13 cellular contexts compared by ENCODE assay signal in the genomic region with DNA sequence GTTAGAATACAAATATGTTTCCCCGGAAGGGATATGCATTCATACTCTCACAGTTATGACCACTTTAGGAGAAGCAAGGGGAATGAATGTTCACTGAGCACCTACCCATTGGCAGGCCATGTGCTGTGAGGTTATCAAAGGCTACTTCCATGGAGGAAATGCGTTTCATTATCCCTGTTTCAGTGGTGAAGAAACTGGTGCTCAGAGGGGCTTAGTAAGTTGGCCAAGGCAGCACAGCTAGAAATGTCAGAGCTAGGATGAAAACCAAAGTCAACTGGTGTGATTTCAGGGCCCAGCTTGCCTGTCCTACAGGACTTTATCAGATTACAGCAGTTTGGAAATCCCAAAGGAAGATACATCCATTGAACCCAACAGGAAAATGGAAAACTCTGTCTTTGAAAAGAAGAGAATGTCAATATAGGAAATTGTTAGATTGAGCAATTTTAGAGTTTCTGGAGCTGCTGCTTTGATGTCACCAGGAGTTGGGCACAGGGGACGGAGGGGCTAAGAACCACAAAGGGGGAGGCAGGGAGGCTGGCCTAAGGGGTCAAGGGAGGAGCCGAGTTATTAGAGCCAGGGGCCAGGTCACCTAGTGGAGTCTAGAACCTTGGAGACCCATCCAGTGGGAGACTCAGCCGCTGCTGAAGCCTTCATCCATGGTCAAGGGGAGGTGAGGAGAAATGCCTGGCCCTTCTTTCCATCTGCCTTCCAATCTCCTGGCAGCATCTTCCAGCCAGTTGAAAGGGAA.
DNase-seq lines count a peak whose midpoint lies in the region; ATAC-seq and TF ChIP-seq lines count a peak whose summit lies in the region.
"Had no signal": no experiment of that assay in that cellular context is flagged by ENCODE, and none has a peak within 500 bp of the region (broad histone marks: within the 10 kb centered on the region; RNA-seq: fewer than 3 reads in every experiment).

No MANE protein-coding gene starts in this region.

- H3K27ac Mint-ChIP-seq in chondrocyte (ENCODE audit: unreplicated experiment), result peak overlapping the region; percentile 98
- peak overlapping the region; percentile 23 for H3K27ac Mint-ChIP-seq in mesothelial cell of epicardium
- H3K27ac Mint-ChIP-seq: CD14-positive monocyte had no signal

- peaks cover 48% of the 10 kb centered on the region for H3K4me1 ChIP-seq in left ventricle myocardium inferior
- H3K4me1 ChIP-seq in right cardiac atrium (ENCODE audit: control insufficient read depth, insufficient read depth, low read length), result peaks cover 6% of the 10 kb centered on the region

- H3K9me3 ChIP-seq in left ventricle myocardium inferior (replicated peaks), result no peaks in the 10 kb centered on the region
- H3K9me3 ChIP-seq in right cardiac atrium (ENCODE audit: control insufficient read depth, low read length), result no peaks in the 10 kb centered on the region

- H3K27me3 ChIP-seq in left ventricle myocardium inferior (ENCODE audit: low read depth), result peaks cover 15% of the 10 kb centered on the region
- no peaks in the 10 kb centered on the region for H3K27me3 ChIP-seq in right cardiac atrium (ENCODE audit: control insufficient read depth, insufficient read depth)

- H3K4me1 Mint-ChIP-seq in chondrocyte (ENCODE audit: low read depth) (peaks cover 89% of the 10 kb centered on the region), mesothelial cell of epicardium (peaks cover 59% of the 10 kb centered on the region)

- H3K4me3 ChIP-seq in left ventricle myocardium inferior (peak overlapping the region; percentile 58), right cardiac atrium (ENCODE audit: low read length) (no peak overlapping the region)

- H3K36me3 ChIP-seq in left ventricle myocardium inferior, result no peaks in the 10 kb centered on the region

- 78% methylated on average over 5 of the region's 5 CpGs for WGBS in right cardiac atrium

- DNase-seq in left ventricle myocardium inferior (no peak), right cardiac atrium (no peak), chondrocyte (ENCODE audit: low spot score) (no peak), mesothelial cell of epicardium (ENCODE audit: low spot score in 2 of 2, unreplicated experiment in 2 of 2) (no peak), EL (no peak)
- no peak for DNase-seq in activated CD8-positive, alpha-beta memory T cell treated with anti-CD3 and anti-CD28 coated beads for 24 hours
- DNase-seq: 8988T, NCI-H146, NCI-H526 treated with DMSO at 0.1 percent for 48 hours, SIG-M5 had no signal

- H3K4me3 Mint-ChIP-seq in chondrocyte (ENCODE audit: unreplicated experiment), result no peak overlapping the region
- no peak overlapping the region for H3K4me3 Mint-ChIP-seq in mesothelial cell of epicardium

- no peak for TF ChIP-seq CTCF in left ventricle myocardium inferior (IDR thresholded peaks at IDR 0.05; ENCODE audit: borderline replicate concordance)
- TF ChIP-seq CTCF in chondrocyte (IDR thresholded peaks at IDR 0.05), result no peak
- TF ChIP-seq CTCF in mesothelial cell of epicardium (IDR thresholded peaks at IDR 0.05; ENCODE audit: unreplicated experiment), result no peak

- ATAC-seq in right cardiac atrium, result no peak
- ATAC-seq in GM21737 (IDR thresholded peaks at IDR 0.05; ENCODE audit: unreplicated experiment), result no peak
- no peak for ATAC-seq in GM19324 (IDR thresholded peaks at IDR 0.05; ENCODE audit: low FRiP score, unreplicated experiment)

- H3K27me3 Mint-ChIP-seq in chondrocyte (ENCODE audit: low read depth) (no peaks in the 10 kb centered on the region), mesothelial cell of epicardium (ENCODE audit: low read depth) (peaks cover 5% of the 10 kb centered on the region)

- H3K36me3 Mint-ChIP-seq in chondrocyte (ENCODE audit: low read depth) (peaks cover under 1% of the 10 kb centered on the region), mesothelial cell of epicardium (no peaks in the 10 kb centered on the region)
- H3K36me3 Mint-ChIP-seq: CD14-positive monocyte had no signal

- intact Hi-C loops in left ventricle myocardium inferior (cut with micrococcal nuclease) (no loop called here), right cardiac atrium (cut with DNase I) (no loop called here)

- H3K27ac ChIP-seq in left ventricle myocardium inferior (replicated peaks) (peak overlapping the region; percentile 79), right cardiac atrium (ENCODE audit: low read length) (no peak overlapping the region)

- no peaks in the 10 kb centered on the region for H3K9me3 Mint-ChIP-seq in chondrocyte (ENCODE audit: low read depth)
- no peaks in the 10 kb centered on the region for H3K9me3 Mint-ChIP-seq in mesothelial cell of epicardium
